Comparison of ENCODE assay signal across 1 cellular context in the genomic region with DNA sequence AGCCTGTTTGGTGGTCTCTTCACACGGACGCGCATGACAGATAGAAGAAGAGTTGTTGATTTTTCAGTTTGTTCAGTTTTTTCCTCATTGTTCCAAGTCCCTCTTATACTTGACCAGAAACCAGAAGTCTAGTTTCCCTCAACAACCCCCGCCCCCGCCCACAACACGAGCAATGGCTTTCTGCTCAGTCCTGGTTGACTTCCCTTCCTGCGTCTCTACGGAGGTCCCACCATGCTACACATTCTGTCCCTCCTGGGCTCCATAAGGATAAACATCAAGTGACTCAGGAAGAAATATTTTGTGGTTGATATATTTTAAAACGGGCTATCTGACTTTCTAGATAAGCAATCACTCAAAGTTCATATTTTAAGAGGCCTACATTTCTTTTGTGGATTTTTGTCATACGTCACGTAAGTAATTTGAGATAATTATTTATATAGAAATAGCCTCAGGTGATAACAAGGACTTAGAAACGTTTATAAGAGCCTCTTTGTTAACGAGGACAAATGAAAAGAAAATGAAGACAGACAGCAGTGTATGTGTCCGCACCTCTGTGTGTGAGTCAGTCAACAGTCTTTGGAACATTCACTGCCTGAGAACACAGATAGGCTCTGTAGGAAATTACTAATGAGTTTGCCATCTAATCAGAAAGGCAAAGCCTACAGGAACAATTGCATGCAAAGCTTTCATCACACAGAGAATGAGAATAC.
TF ChIP-seq lines count a peak whose summit lies in the region.

No MANE protein-coding gene starts in this region.

TF ChIP-seq in WTC11, 78 proteins besides CTCF, POLR2A, EP300 and RAD21 (continued from another document):
- no peak for TF ChIP-seq E2F4 (CRISPR knock-in tag; IDR thresholded peaks at IDR 0.05; ENCODE audit: borderline replicate concordance, low read depth)
- TF ChIP-seq, protein P1, sequence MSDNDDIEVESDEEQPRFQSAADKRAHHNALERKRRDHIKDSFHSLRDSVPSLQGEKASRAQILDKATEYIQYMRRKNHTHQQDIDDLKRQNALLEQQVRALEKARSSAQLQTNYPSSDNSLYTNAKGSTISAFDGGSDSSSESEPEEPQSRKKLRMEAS (CRISPR knock-in tag; IDR thresholded peaks at IDR 0.05) = no peak
- TF ChIP-seq ZNF423 (CRISPR knock-in tag; IDR thresholded peaks at IDR 0.05) = no peak
- TF ChIP-seq, protein P2, sequence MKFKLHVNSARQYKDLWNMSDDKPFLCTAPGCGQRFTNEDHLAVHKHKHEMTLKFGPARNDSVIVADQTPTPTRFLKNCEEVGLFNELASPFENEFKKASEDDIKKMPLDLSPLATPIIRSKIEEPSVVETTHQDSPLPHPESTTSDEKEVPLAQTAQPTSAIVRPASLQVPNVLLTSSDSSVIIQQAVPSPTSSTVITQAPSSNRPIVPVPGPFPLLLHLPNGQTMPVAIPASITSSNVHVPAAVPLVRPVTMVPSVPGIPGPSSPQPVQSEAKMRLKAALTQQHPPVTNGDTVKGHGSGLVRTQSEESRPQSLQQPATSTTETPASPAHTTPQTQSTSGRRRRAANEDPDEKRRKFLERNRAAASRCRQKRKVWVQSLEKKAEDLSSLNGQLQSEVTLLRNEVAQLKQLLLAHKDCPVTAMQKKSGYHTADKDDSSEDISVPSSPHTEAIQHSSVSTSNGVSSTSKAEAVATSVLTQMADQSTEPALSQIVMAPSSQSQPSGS (CRISPR knock-in tag; IDR thresholded peaks at IDR 0.05; ENCODE audit: borderline replicate concordance, low read depth) = no peak
- TF ChIP-seq, protein P3, sequence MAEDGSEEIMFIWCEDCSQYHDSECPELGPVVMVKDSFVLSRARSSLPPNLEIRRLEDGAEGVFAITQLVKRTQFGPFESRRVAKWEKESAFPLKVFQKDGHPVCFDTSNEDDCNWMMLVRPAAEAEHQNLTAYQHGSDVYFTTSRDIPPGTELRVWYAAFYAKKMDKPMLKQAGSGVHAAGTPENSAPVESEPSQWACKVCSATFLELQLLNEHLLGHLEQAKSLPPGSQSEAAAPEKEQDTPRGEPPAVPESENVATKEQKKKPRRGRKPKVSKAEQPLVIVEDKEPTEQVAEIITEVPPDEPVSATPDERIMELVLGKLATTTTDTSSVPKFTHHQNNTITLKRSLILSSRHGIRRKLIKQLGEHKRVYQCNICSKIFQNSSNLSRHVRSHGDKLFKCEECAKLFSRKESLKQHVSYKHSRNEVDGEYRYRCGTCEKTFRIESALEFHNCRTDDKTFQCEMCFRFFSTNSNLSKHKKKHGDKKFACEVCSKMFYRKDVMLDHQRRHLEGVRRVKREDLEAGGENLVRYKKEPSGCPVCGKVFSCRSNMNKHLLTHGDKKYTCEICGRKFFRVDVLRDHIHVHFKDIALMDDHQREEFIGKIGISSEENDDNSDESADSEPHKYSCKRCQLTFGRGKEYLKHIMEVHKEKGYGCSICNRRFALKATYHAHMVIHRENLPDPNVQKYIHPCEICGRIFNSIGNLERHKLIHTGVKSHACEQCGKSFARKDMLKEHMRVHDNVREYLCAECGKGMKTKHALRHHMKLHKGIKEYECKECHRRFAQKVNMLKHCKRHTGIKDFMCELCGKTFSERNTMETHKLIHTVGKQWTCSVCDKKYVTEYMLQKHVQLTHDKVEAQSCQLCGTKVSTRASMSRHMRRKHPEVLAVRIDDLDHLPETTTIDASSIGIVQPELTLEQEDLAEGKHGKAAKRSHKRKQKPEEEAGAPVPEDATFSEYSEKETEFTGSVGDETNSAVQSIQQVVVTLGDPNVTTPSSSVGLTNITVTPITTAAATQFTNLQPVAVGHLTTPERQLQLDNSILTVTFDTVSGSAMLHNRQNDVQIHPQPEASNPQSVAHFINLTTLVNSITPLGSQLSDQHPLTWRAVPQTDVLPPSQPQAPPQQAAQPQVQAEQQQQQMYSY (CRISPR knock-in tag; IDR thresholded peaks at IDR 0.05) = no peak
- no peak for TF ChIP-seq TP53 (CRISPR knock-in tag; IDR thresholded peaks at IDR 0.05)
- TF ChIP-seq, protein P4, sequence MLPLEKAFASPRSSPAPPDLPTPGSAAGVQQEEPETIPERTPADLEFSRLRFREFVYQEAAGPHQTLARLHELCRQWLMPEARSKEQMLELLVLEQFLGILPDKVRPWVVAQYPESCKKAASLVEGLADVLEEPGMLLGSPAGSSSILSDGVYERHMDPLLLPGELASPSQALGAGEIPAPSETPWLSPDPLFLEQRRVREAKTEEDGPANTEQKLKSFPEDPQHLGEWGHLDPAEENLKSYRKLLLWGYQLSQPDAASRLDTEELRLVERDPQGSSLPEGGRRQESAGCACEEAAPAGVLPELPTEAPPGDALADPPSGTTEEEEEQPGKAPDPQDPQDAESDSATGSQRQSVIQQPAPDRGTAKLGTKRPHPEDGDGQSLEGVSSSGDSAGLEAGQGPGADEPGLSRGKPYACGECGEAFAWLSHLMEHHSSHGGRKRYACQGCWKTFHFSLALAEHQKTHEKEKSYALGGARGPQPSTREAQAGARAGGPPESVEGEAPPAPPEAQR (CRISPR knock-in tag; IDR thresholded peaks at IDR 0.05) = no peak
- no peak for TF ChIP-seq FOXJ3 (CRISPR knock-in tag; IDR thresholded peaks at IDR 0.05; ENCODE audit: borderline replicate concordance)
- TF ChIP-seq, protein P5, sequence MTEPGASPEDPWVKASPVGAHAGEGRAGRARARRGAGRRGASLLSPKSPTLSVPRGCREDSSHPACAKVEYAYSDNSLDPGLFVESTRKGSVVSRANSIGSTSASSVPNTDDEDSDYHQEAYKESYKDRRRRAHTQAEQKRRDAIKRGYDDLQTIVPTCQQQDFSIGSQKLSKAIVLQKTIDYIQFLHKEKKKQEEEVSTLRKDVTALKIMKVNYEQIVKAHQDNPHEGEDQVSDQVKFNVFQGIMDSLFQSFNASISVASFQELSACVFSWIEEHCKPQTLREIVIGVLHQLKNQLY (CRISPR knock-in tag; IDR thresholded peaks at IDR 0.05) = no peak
- no peak for TF ChIP-seq ZBTB21 (CRISPR knock-in tag; IDR thresholded peaks at IDR 0.05; ENCODE audit: borderline replicate concordance)
- no peak for TF ChIP-seq KAT7 (CRISPR knock-in tag; IDR thresholded peaks at IDR 0.05; ENCODE audit: borderline replicate concordance)
